ENCODE assay signal across 1 cellular context in genomic region chr19:7394728-7395359, GRCh38.
A peak's percentile ranks its signal among the peaks of the same experiment; 100 is the strongest.
TF ChIP-seq lines count a peak whose summit lies in the region.

No MANE protein-coding gene starts in this region.

TF ChIP-seq in HEK293, 187 proteins besides CTCF, POLR2A, EP300 and RAD21 (continued from another document and continues in another):
- TF ChIP-seq INSM2 (tag by site-specific recombination; IDR thresholded peaks at IDR 0.05) (no peak), ELK4 (IDR thresholded peaks at IDR 0.05; ENCODE audit: borderline replicate concordance, low read depth, low read length) (peak; percentile 87; the same call in 1 of the 2 replicates), ZNF169 (tag by site-specific recombination; IDR thresholded peaks at IDR 0.05) (no peak), ZNF701 (tag by site-specific recombination; IDR thresholded peaks at IDR 0.05) (no peak), ZNF510 (tag by site-specific recombination; IDR thresholded peaks at IDR 0.05; ENCODE audit: insufficient replicate concordance) (no peak), BCL11B (tag by site-specific recombination; IDR thresholded peaks at IDR 0.05; ENCODE audit: low read depth) (no peak), ZNF175 (tag by site-specific recombination; IDR thresholded peaks at IDR 0.05) (no peak), ZNF280C (tag by site-specific recombination; IDR thresholded peaks at IDR 0.05) (no peak), ZNF629 (tag by site-specific recombination; IDR thresholded peaks at IDR 0.05) (no peak), ZNF768 (tag by site-specific recombination; IDR thresholded peaks at IDR 0.05) (no peak), PRDM6 (tag by site-specific recombination; IDR thresholded peaks at IDR 0.05) (no peak), HOXD13 (CRISPR knock-in tag; IDR thresholded peaks at IDR 0.05; ENCODE audit: borderline replicate concordance) (no peak), ZNF624 (tag by site-specific recombination; IDR thresholded peaks at IDR 0.05) (no peak), ZNF560 (tag by site-specific recombination; IDR thresholded peaks at IDR 0.05; ENCODE audit: borderline replicate concordance) (no peak), ZSCAN18 (tag by site-specific recombination; IDR thresholded peaks at IDR 0.05) (no peak), ZNF350 (tag by site-specific recombination; IDR thresholded peaks at IDR 0.05) (no peak), ZNF26 (tag by site-specific recombination; IDR thresholded peaks at IDR 0.05) (no peak), IKZF3 (tag by site-specific recombination; IDR thresholded peaks at IDR 0.05) (no peak), ZNF146 (tag by site-specific recombination; IDR thresholded peaks at IDR 0.05) (no peak; the same call in 1 of the 2 replicates), PRDM1 (tag by site-specific recombination; IDR thresholded peaks at IDR 0.05) (no peak), ZBTB6 (tag by site-specific recombination; IDR thresholded peaks at IDR 0.05) (no peak), ZNF670 (tag by site-specific recombination; IDR thresholded peaks at IDR 0.05; ENCODE audit: low read depth) (no peak), ZNF600 (tag by site-specific recombination; IDR thresholded peaks at IDR 0.05) (no peak), ZNF341 (tag by site-specific recombination; IDR thresholded peaks at IDR 0.05; ENCODE audit: low read depth) (no peak), PATZ1 (tag by site-specific recombination; IDR thresholded peaks at IDR 0.05) (peak; percentile 94), ZNF776 (tag by site-specific recombination; IDR thresholded peaks at IDR 0.05; ENCODE audit: borderline replicate concordance) (no peak), FEZF1 (tag by site-specific recombination; IDR thresholded peaks at IDR 0.05) (no peak), ZBTB11 (tag by site-specific recombination; conservative IDR thresholded peaks at IDR 0.05; ENCODE audit: low read depth) (0 out of 2 replicates have a peak, but pooled peaks have one; percentile 21), ZSCAN5A (tag by site-specific recombination; IDR thresholded peaks at IDR 0.05) (no peak), KLF10 (tag by site-specific recombination; IDR thresholded peaks at IDR 0.05) (peak; percentile 93), ZNF626 (tag by site-specific recombination; IDR thresholded peaks at IDR 0.05) (no peak), ZNF391 (tag by site-specific recombination; IDR thresholded peaks at IDR 0.05; ENCODE audit: borderline replicate concordance, low read depth) (no peak), ZSCAN30 (tag by site-specific recombination; IDR thresholded peaks at IDR 0.05) (no peak), ZNF16 (tag by site-specific recombination; IDR thresholded peaks at IDR 0.05; ENCODE audit: low read depth) (no peak), ZBTB7A (tag by site-specific recombination; IDR thresholded peaks at IDR 0.05; ENCODE audit: low read depth) (peak; percentile 63; the same call in 1 of the 2 replicates), ZNF398 (tag by site-specific recombination; IDR thresholded peaks at IDR 0.05) (0 out of 2 replicates have a peak, but pooled peaks have one; percentile 6), ZNF394 (tag by site-specific recombination; IDR thresholded peaks at IDR 0.05; ENCODE audit: borderline replicate concordance) (no peak; the same call in 1 of the 2 replicates), ZBTB8A (tag by site-specific recombination; IDR thresholded peaks at IDR 0.05) (no peak; the same call in 1 of the 2 replicates), RBAK (tag by site-specific recombination; IDR thresholded peaks at IDR 0.05) (no peak), ZNF837 (tag by site-specific recombination; IDR thresholded peaks at IDR 0.05) (no peak), ZNF335 (tag by site-specific recombination; conservative IDR thresholded peaks at IDR 0.05) (peak; percentile 45)
